ENCODE assay signal across 28 cellular contexts in genomic region chr14:71863049-71863448, GRCh38.
DNase-seq lines count a peak whose midpoint lies in the region; ATAC-seq, FAIRE-seq and TF ChIP-seq lines count a peak whose summit lies in the region.
"Had no signal": no experiment of that assay in that cellular context is flagged by ENCODE, and none has a peak within 500 bp of the region (broad histone marks: within the 10 kb centered on the region; RNA-seq: fewer than 3 reads in every experiment).

No MANE protein-coding gene starts in this region.

- H3K9me2 ChIP-seq in DOHH2 (replicated peaks; ENCODE audit: control insufficient read depth, low read length) (no peaks in the 10 kb centered on the region), PC-3 (replicated peaks; ENCODE audit: low read length) (no peaks in the 10 kb centered on the region), hepatocyte (replicated peaks; ENCODE audit: insufficient read depth) (no peaks in the 10 kb centered on the region)

- 92% methylated on average over 3 of the region's 3 CpGs for WGBS in hepatocyte (ENCODE audit: low lambda C conversion rate, missing lambda C conversion rate)

- H3K4me2 ChIP-seq in DOHH2 (ENCODE audit: low read length) (no peak overlapping the region), PC-3 (ENCODE audit: low read length) (no peak overlapping the region), hepatocyte (no peak overlapping the region)

- H3K27ac ChIP-seq in DOHH2 (ENCODE audit: low read depth, low read length): no peak overlapping the region
- H3K27ac ChIP-seq in PC-3 (ENCODE audit: low read length): no peak overlapping the region
- H3K27ac ChIP-seq in hepatocyte: no peak overlapping the region
- H3K27ac ChIP-seq: adrenal gland, left ventricle myocardium inferior, RWPE1, SK-N-MC, vagina had no signal

- H3K4me1 ChIP-seq in DOHH2 (ENCODE audit: control insufficient read depth, low read length) (no peaks in the 10 kb centered on the region), PC-3 (ENCODE audit: insufficient read depth, low read length) (no peaks in the 10 kb centered on the region), hepatocyte (ENCODE audit: insufficient read depth) (no peaks in the 10 kb centered on the region)
- H3K4me1 ChIP-seq: adrenal gland, left ventricle myocardium inferior, vagina had no signal

- no peak for TF ChIP-seq POLR2A in GM12892 (IDR thresholded peaks at IDR 0.05; ENCODE audit: low read depth, low read length)

- no peak for DNase-seq in PC-3
- DNase-seq in epithelial cell of esophagus (ENCODE audit: low read depth): no peak
- DNase-seq in retinal pigment epithelial cell (ENCODE audit: low read depth): no peak
- no peak for DNase-seq in frontal cortex (ENCODE audit: low spot score in 2 of 2)
- DNase-seq in GM12892 (ENCODE audit: insufficient read length): no peak
- DNase-seq in hepatocyte (ENCODE audit: low spot score): no peak
- DNase-seq: activated CD4-positive, alpha-beta T cell treated with anti-CD3 and anti-CD28 coated beads for 4 hours; activated naive CD4-positive, alpha-beta T cell; activated T-cell treated with anti-CD3 and anti-CD28 coated beads, Interleukin-2, amount 50 U/mL, for 24 hours; adrenal gland; CD4-positive, alpha-beta T cell; foreskin melanocyte; Kasumi-1; left ventricle myocardium inferior; naive thymus-derived CD4-positive, alpha-beta T cell; NCI-H1092 treated with DMSO at 0.1 percent for 48 hours; NCI-H1930; NCI-H2227 treated with DMSO at 0.1 percent for 48 hours; NCI-H69; occipital lobe; stimulated activated CD4-positive, alpha-beta T cell treated with anti-CD3 and anti-CD28 coated beads, Interleukin-4, amount 100 ng/mL, for 1 hour had no signal

- no peaks in the 10 kb centered on the region for H3F3A ChIP-seq in DOHH2 (ENCODE audit: control insufficient read depth, insufficient read depth)
- H3F3A ChIP-seq in PC-3 (ENCODE audit: low read length, unreplicated experiment): no peaks in the 10 kb centered on the region

- H3K36me3 ChIP-seq in DOHH2 (ENCODE audit: control insufficient read depth, low read length) (no peaks in the 10 kb centered on the region), PC-3 (ENCODE audit: low read depth, low read length) (no peaks in the 10 kb centered on the region), hepatocyte (replicated peaks; ENCODE audit: insufficient read depth, low read depth) (no peaks in the 10 kb centered on the region)
- H3K36me3 ChIP-seq: adrenal gland, left ventricle myocardium inferior, vagina had no signal

- H3K9me3 ChIP-seq in DOHH2 (ENCODE audit: control insufficient read depth, insufficient read depth, low read length) (no peaks in the 10 kb centered on the region), PC-3 (ENCODE audit: low read length) (no peaks in the 10 kb centered on the region), hepatocyte (ENCODE audit: low read depth) (no peaks in the 10 kb centered on the region)
- H3K9me3 ChIP-seq: adrenal gland, vagina had no signal

- intact Hi-C loops in PC-3 (cut with micrococcal nuclease): no loop called here

- POLR2A ChIA-PET in PC-3 (lab: Charles Lee; ENCODE audit: unreplicated experiment): no interaction called here

- H4K20me1 ChIP-seq in DOHH2 (ENCODE audit: control insufficient read depth, insufficient read depth, low read depth, low read length) (no peaks in the 10 kb centered on the region), PC-3 (ENCODE audit: low read length) (no peaks in the 10 kb centered on the region), hepatocyte (ENCODE audit: insufficient read depth, poor library complexity, severe bottlenecking) (no peaks in the 10 kb centered on the region)

- CTCF ChIA-PET in PC-3 (lab: Charles Lee): no interaction called here

- peak; percentile 12 for TF ChIP-seq CTCF in DOHH2 (IDR thresholded peaks at IDR 0.05; ENCODE audit: low read depth, low read length, poor library complexity, severe bottlenecking)
- peak; percentile 44 for TF ChIP-seq CTCF in PC-3 (conservative IDR thresholded peaks at IDR 0.05; ENCODE audit: low read depth, low read length)
- peak; percentile 13 for TF ChIP-seq CTCF in epithelial cell of esophagus (IDR thresholded peaks at IDR 0.05; ENCODE audit: insufficient read depth, low read depth, low read length, missing control alignments)
- peak; percentile 22 for TF ChIP-seq CTCF in retinal pigment epithelial cell (conservative IDR thresholded peaks at IDR 0.05; ENCODE audit: low read depth, low read length)
- TF ChIP-seq CTCF in hepatocyte (IDR thresholded peaks at IDR 0.05; ENCODE audit: poor library complexity): no peak

- H3K27me3 ChIP-seq in DOHH2 (ENCODE audit: control insufficient read depth, low read length): no peaks in the 10 kb centered on the region; the same call in 1 of the 2 replicates
- H3K27me3 ChIP-seq in PC-3 (ENCODE audit: low read length): peaks cover 22% of the 10 kb centered on the region
- H3K27me3 ChIP-seq in hepatocyte: peaks cover 3% of the 10 kb centered on the region
- H3K27me3 ChIP-seq: adrenal gland, vagina had no signal

- no peaks in the 10 kb centered on the region for H3K79me2 ChIP-seq in DOHH2 (ENCODE audit: control insufficient read depth, low read length)
- H3K79me2 ChIP-seq in PC-3 (ENCODE audit: low read length): no peaks in the 10 kb centered on the region
- no peaks in the 10 kb centered on the region for H3K79me2 ChIP-seq in hepatocyte

- FAIRE-seq in frontal cortex (lab: Jason Lieb, UNC) (no peak), GM12892 (lab: Jason Lieb, UNC) (no peak)
- FAIRE-seq: bronchial epithelial cell had no signal

- ATAC-seq in PC-3 (no peak; the same call in 1 of the 2 replicates), HG03521 (IDR thresholded peaks at IDR 0.05; ENCODE audit: unreplicated experiment) (no peak)
- ATAC-seq: naive thymus-derived CD4-positive, alpha-beta T cell; stimulated activated memory B cell treated with anti-CD40 and anti-IgM and Interleukin-4, amounts not matched to agents 10 μg/mL and 1 μg/mL and 100 μg/mL, for 72 hours had no signal

- H3K9ac ChIP-seq in PC-3 (ENCODE audit: low read length): no peak overlapping the region

- BruUV-seq in PC-3 (replicated peaks; lab: Mats Ljungman, UMichigan): no TSS peak

- H2AFZ ChIP-seq in PC-3 (ENCODE audit: low read length): no peak overlapping the region
- H2AFZ ChIP-seq in hepatocyte: no peak overlapping the region

- no peak overlapping the region for H3K4me3 ChIP-seq in DOHH2 (ENCODE audit: low read length)
- no peak overlapping the region for H3K4me3 ChIP-seq in PC-3 (ENCODE audit: low read length)
- no peak overlapping the region for H3K4me3 ChIP-seq in epithelial cell of esophagus (ENCODE audit: low read length)
- H3K4me3 ChIP-seq in retinal pigment epithelial cell (ENCODE audit: low read length): no peak overlapping the region
- H3K4me3 ChIP-seq in hepatocyte: no peak overlapping the region
- H3K4me3 ChIP-seq: adrenal gland, left ventricle myocardium inferior, SK-N-MC, vagina had no signal
